Comparison of ENCODE assay signal across 25 cellular contexts in genomic region chr3:134665243-134665642, GRCh38. TPM values are rescaled to one million over a fixed set of nuclear protein-coding genes. Genes with fewer than 3 reads are reported as not detected.
"Had no signal": no experiment of that assay in that cellular context is flagged by ENCODE, and none has a peak within 500 bp of the region (broad histone marks: within the 10 kb centered on the region; RNA-seq: fewer than 3 reads in every experiment).

No MANE protein-coding gene starts in this region.

- ATAC-seq: activated CD8-positive, alpha-beta T cell treated with anti-CD3 and anti-CD28 coated beads, Interleukin-2, amount 10 ng/mL, durations not matched to agents 7 days and 5 days; activated naive CD8-positive, alpha-beta T cell treated with anti-CD3 and anti-CD28 coated beads, Interleukin-2, amount 50 U/mL, for 24 hours; gastroesophageal sphincter; T-cell had no signal

- H3K27ac Mint-ChIP-seq: activated CD4-positive, alpha-beta T cell treated with anti-CD3 and anti-CD28 coated beads, Interleukin-2, amount 10 ng/mL, durations not matched to agents 24 days and 14 days; activated CD8-positive, alpha-beta T cell treated with anti-CD3 and anti-CD28 coated beads, Interleukin-2, amount 10 ng/mL, durations not matched to agents 7 days and 5 days; activated naive CD8-positive, alpha-beta T cell treated with anti-CD3 and anti-CD28 coated beads, Interleukin-2, amount 50 U/mL, for 24 hours; activated T-cell treated with anti-CD3 and anti-CD28 coated beads, Interleukin-2, amount 50 U/mL, for 24 hours; activated T-helper 2 cell treated with anti-CD3 and anti-CD28 coated beads, Interferon-gamma antibody, Interleukin-2, Interleukin-4, amounts not matched to agents 10 μg/mL and 5 μg/mL and 100 μg/mL, durations not matched to agents 14 hours and 24 hours and 36 hours; dendritic cell treated with granulocyte-macrophage colony-stimulating factor and Interleukin-4, amounts not matched to agents 40 ng/mL and 50 ng/mL, for 4 days; mesothelial cell of epicardium; T-cell had no signal

- H3K4me3 Mint-ChIP-seq: activated CD4-positive, alpha-beta T cell treated with anti-CD3 and anti-CD28 coated beads, Interleukin-2, amount 10 ng/mL, durations not matched to agents 24 days and 14 days; activated CD8-positive, alpha-beta T cell treated with anti-CD3 and anti-CD28 coated beads, Interleukin-2, amount 10 ng/mL, durations not matched to agents 7 days and 5 days; activated naive CD8-positive, alpha-beta T cell treated with anti-CD3 and anti-CD28 coated beads, Interleukin-2, amount 50 U/mL, for 24 hours; activated T-cell treated with anti-CD3 and anti-CD28 coated beads, Interleukin-2, amount 50 U/mL, for 24 hours; central memory CD8-positive, alpha-beta T cell; dendritic cell treated with granulocyte-macrophage colony-stimulating factor and Interleukin-4, amounts not matched to agents 40 ng/mL and 50 ng/mL, for 4 days; mesothelial cell of epicardium; nephron; T-cell had no signal

- H3K27me3 ChIP-seq: brain microvascular endothelial cell, esophagus muscularis mucosa, gastroesophageal sphincter, tibial artery had no signal

- H3K27ac ChIP-seq: brain microvascular endothelial cell, esophagus muscularis mucosa, gastroesophageal sphincter had no signal

- DNase-seq: activated CD4-positive, alpha-beta T cell treated with anti-CD3 and anti-CD28 coated beads, Interleukin-2, amount 10 ng/mL, durations not matched to agents 24 days and 14 days; activated CD4-positive, CD25-positive, alpha-beta regulatory T cell; activated CD8-positive, alpha-beta T cell treated with anti-CD3 and anti-CD28 coated beads, Interleukin-2, amount 10 ng/mL, durations not matched to agents 7 days and 5 days; activated naive CD4-positive, alpha-beta T cell treated with Interleukin-2 at 50 U/mL for 16 hours; activated naive CD8-positive, alpha-beta T cell treated with anti-CD3 and anti-CD28 coated beads, Interleukin-2, amount 50 U/mL, for 24 hours; activated T-cell treated with anti-CD3 and anti-CD28 coated beads, Interleukin-2, amount 50 U/mL, for 24 hours; anterior cingulate cortex; brain microvascular endothelial cell; effector CD8-positive, alpha-beta T cell; nucleus accumbens; stimulated activated CD4-positive, alpha-beta T cell treated with anti-CD3 and anti-CD28 coated beads, Interleukin-12 subunit alpha, Interleukin-12 subunit beta, amount 100 ng/mL, for 4 hours; stimulated activated CD4-positive, alpha-beta T cell treated with anti-CD3 and anti-CD28 coated beads, Interleukin-1b, Interleukin-23, amount 100 ng/mL, for 48 hours; stimulated activated naive CD4-positive, alpha-beta T cell treated with Interleukin-2 at 50 U/mL for 16 hours; T-cell; tibial artery had no signal

- H3K9me3 ChIP-seq: esophagus muscularis mucosa, gastroesophageal sphincter, tibial artery had no signal

- H3K9me3 Mint-ChIP-seq: activated CD4-positive, alpha-beta T cell treated with anti-CD3 and anti-CD28 coated beads, Interleukin-2, amount 10 ng/mL, durations not matched to agents 24 days and 14 days; activated T-helper 2 cell treated with anti-CD3 and anti-CD28 coated beads, Interferon-gamma antibody, Interleukin-2, Interleukin-4, amounts not matched to agents 10 μg/mL and 5 μg/mL and 100 μg/mL, durations not matched to agents 14 hours and 24 hours and 36 hours; dendritic cell treated with granulocyte-macrophage colony-stimulating factor and Interleukin-4, amounts not matched to agents 40 ng/mL and 50 ng/mL, for 4 days; nephron had no signal

- H3K4me3 ChIP-seq: esophagus muscularis mucosa, gastroesophageal sphincter, lung, tibial artery had no signal

- H3K36me3 Mint-ChIP-seq: mesothelial cell of epicardium, T-cell had no signal

- H3K36me3 ChIP-seq: brain microvascular endothelial cell, esophagus muscularis mucosa, gastroesophageal sphincter, tibial artery had no signal

- H3K4me1 Mint-ChIP-seq: activated CD4-positive, alpha-beta T cell treated with anti-CD3 and anti-CD28 coated beads, Interleukin-2, amount 10 ng/mL, durations not matched to agents 24 days and 14 days; activated naive CD8-positive, alpha-beta T cell treated with anti-CD3 and anti-CD28 coated beads, Interleukin-2, amount 50 U/mL, for 24 hours; central memory CD8-positive, alpha-beta T cell; mesothelial cell of epicardium; T-cell had no signal

- H3K27me3 Mint-ChIP-seq: activated CD4-positive, alpha-beta T cell treated with anti-CD3 and anti-CD28 coated beads, Interleukin-2, amount 10 ng/mL, durations not matched to agents 24 days and 14 days; activated naive CD8-positive, alpha-beta T cell treated with anti-CD3 and anti-CD28 coated beads, Interleukin-2, amount 50 U/mL, for 24 hours; activated T-cell treated with anti-CD3 and anti-CD28 coated beads, Interleukin-2, amount 50 U/mL, for 24 hours had no signal

RNA-seq across cellular contexts. Expression of gene KY, which starts 14.4 kb away (rescaled TPM):
- total RNA-seq: activated CD4-positive, alpha-beta T cell treated with anti-CD3 and anti-CD28 coated beads, Interleukin-2, amount 10 ng/mL, durations not matched to agents 24 days and 14 days; activated CD8-positive, alpha-beta T cell treated with anti-CD3 and anti-CD28 coated beads, Interleukin-2, amount 10 ng/mL, durations not matched to agents 7 days and 5 days; activated T-helper 2 cell treated with anti-CD3 and anti-CD28 coated beads, Interferon-gamma antibody, Interleukin-2, Interleukin-4, amounts not matched to agents 10 μg/mL and 5 μg/mL and 100 μg/mL, durations not matched to agents 14 hours and 24 hours and 36 hours; endothelial cell of umbilical vein; mesothelial cell of epicardium; subcutaneous adipose tissue; T-cell had no signal
- polyA plus RNA-seq: endothelial cell of umbilical vein had no signal
